Comparison of ENCODE assay signal across 8 cellular contexts in the genomic region with DNA sequence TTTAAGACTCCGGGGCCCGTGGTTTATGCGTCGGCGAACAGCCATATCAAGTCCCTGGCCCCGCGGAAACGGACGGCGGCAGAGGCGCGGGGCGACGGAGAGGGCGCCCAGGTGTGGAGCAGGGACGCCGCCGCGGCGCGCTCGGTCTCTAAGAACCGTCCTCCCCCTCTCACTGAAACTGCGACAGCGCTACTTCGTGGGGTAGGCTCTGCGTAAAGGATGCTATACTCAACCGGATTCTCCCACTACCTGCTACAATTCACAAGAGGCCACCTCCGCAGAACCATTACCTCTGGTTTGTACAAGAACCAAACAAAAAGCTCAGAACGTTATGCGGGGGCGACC. TPM values are rescaled to one million over a fixed set of nuclear protein-coding genes. Genes with fewer than 3 reads are reported as not detected.
DNase-seq lines count a peak whose midpoint lies in the region; ATAC-seq, FAIRE-seq and TF ChIP-seq lines count a peak whose summit lies in the region.

No MANE protein-coding gene starts in this region.

- ATAC-seq in GM19397 (IDR thresholded peaks at IDR 0.05; ENCODE audit: unreplicated experiment) (peak; percentile 45), HG03457 (IDR thresholded peaks at IDR 0.05; ENCODE audit: unreplicated experiment) (peak; percentile 30), HG03378 (IDR thresholded peaks at IDR 0.05; ENCODE audit: unreplicated experiment) (no peak)

- peaks cover 6% of the 10 kb centered on the region for H3K36me3 ChIP-seq in bronchial epithelial cell (ENCODE audit: control insufficient read depth, insufficient read depth, low read length)

- H3K27me3 ChIP-seq in bronchial epithelial cell (ENCODE audit: control insufficient read depth, insufficient read depth, low read length) = no peaks in the 10 kb centered on the region

- no peak for FAIRE-seq in bronchial epithelial cell (lab: Jason Lieb, UNC)

- no peak for TF ChIP-seq CTCF in bronchial epithelial cell (IDR thresholded peaks at IDR 0.05; ENCODE audit: insufficient read depth, low read length, severe bottlenecking)

- peaks cover 9% of the 10 kb centered on the region for H3K36me3 Mint-ChIP-seq in T-helper 1 cell treated with Interleukin-12 subunit alpha and Interleukin-12 subunit beta and Interleukin-4 antibody, amounts not matched to agents 30 μg/mL and 1 μg/mL, for 36 hours (ENCODE audit: low read depth)

- peak overlapping the region; percentile 96 for H3K4me3 ChIP-seq in bronchial epithelial cell (ENCODE audit: low read depth, low read length)

- H3K4me3 Mint-ChIP-seq in T-helper 1 cell treated with Interleukin-12 subunit alpha and Interleukin-12 subunit beta and Interleukin-4 antibody, amounts not matched to agents 30 μg/mL and 1 μg/mL, for 36 hours = peak overlapping the region; percentile 96

- peak; percentile 41 for DNase-seq in COR-L47 (lab: John Stamatoyannopoulos, UW)
- DNase-seq in bronchial epithelial cell (ENCODE audit: low read depth) = peak; percentile 37
- DNase-seq in left kidney (ENCODE audit: low read depth, low spot score) = peak; percentile 77
- DNase-seq in stimulated activated CD8-positive, alpha-beta memory T cell treated with anti-CD3 and anti-CD28 coated beads, Interleukin-4, amount 100 ng/mL, for 1 hour (ENCODE audit: low read depth in 2 of 2, low spot score in 1 of 2) = peak; percentile 10 to 15

- peaks cover 6% of the 10 kb centered on the region for H3K4me1 Mint-ChIP-seq in T-helper 1 cell treated with Interleukin-12 subunit alpha and Interleukin-12 subunit beta and Interleukin-4 antibody, amounts not matched to agents 30 μg/mL and 1 μg/mL, for 36 hours (ENCODE audit: low read depth)

- H3K27me3 Mint-ChIP-seq in T-helper 1 cell treated with Interleukin-12 subunit alpha and Interleukin-12 subunit beta and Interleukin-4 antibody, amounts not matched to agents 30 μg/mL and 1 μg/mL, for 36 hours (ENCODE audit: low read depth) = no peaks in the 10 kb centered on the region

- peak overlapping the region; percentile 85 for H3K27ac Mint-ChIP-seq in T-helper 1 cell treated with Interleukin-12 subunit alpha and Interleukin-12 subunit beta and Interleukin-4 antibody, amounts not matched to agents 30 μg/mL and 1 μg/mL, for 36 hours

- no peaks in the 10 kb centered on the region for H3K9me3 Mint-ChIP-seq in T-helper 1 cell treated with Interleukin-12 subunit alpha and Interleukin-12 subunit beta and Interleukin-4 antibody, amounts not matched to agents 30 μg/mL and 1 μg/mL, for 36 hours

RNA-seq across cellular contexts. Expression of a gene that starts 0.4 kb away (rescaled TPM):
- total RNA-seq in bronchial epithelial cell = 10.6 and 11.8 TPM in 2 replicates

RNA-seq across cellular contexts. Expression of a gene that starts 37.5 kb away (rescaled TPM):
- total RNA-seq in bronchial epithelial cell = 686 and 733 TPM in 2 replicates

RNA-seq across cellular contexts. Expression of a gene that starts 49.5 kb away (rescaled TPM):
- total RNA-seq in bronchial epithelial cell = 37.6 and 45.2 TPM in 2 replicates

RNA-seq across cellular contexts. Expression of a gene that starts 51.5 kb away (rescaled TPM):
- 109 and 151 TPM in 2 replicates for total RNA-seq in bronchial epithelial cell

Comparison
In these comparisons a context has a peak if more than half of its experiments do, and no peak if none do; other contexts are left out.
1. DNase-seq: peak in every context shown above with its lines; median percentile 77 in left kidney; 41 in COR-L47; 37 in bronchial epithelial cell; 12 in stimulated activated CD8-positive, alpha-beta memory T cell treated with anti-CD3 and anti-CD28 coated beads, Interleukin-4, amount 100 ng/mL, for 1 hour.